In the genomic region with DNA sequence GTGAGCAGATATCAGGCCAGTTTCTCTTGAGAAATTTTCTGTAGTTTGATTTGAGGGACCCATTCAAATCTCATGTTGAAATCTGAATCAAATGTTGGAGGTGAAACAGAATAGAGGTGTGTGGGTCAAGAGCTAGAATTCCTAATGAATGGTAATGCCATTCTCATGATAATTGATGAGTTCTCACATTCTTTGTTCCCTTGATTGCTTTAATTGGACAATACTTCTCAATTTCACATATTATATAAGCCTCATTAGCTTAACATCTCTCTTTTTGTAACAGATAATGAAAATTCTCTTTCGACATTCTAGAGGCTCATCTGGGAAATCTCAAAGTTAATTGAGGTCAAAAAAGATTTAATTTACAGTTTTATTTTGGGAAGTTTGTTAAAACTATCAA, we compare ENCODE assay signal across 13 cellular contexts. TPM values are rescaled to one million over a fixed set of nuclear protein-coding genes. Genes with fewer than 3 reads are reported as not detected.
"Had no signal": no experiment of that assay in that cellular context is flagged by ENCODE, and none has a peak within 500 bp of the region (broad histone marks: within the 10 kb centered on the region; RNA-seq: fewer than 3 reads in every experiment).

No MANE protein-coding gene starts in this region.

- FAIRE-seq: HepG2 had no signal

- H3K4me1 ChIP-seq: HAP-1 had no signal

- H3K27ac ChIP-seq: GM23248, HL-60, KMS-11 had no signal

- H3K36me3 ChIP-seq: HAP-1 had no signal

- H3K4me3 ChIP-seq: GM23248, HAP-1 had no signal

- H3K36me3 Mint-ChIP-seq: IgD-negative memory B cell had no signal

- H3K9me3 ChIP-seq: HAP-1 had no signal

- H3K4me2 ChIP-seq: KMS-11 had no signal

- H3K9ac ChIP-seq: GM23248, KMS-11 had no signal

- H3K4me1 Mint-ChIP-seq: IgD-negative memory B cell had no signal

- ATAC-seq: HCT116, HepG2 had no signal

- H2AFZ ChIP-seq: GM23248 had no signal

- H3K4me3 Mint-ChIP-seq: HFFc6, IgD-negative memory B cell had no signal

- H3K27ac Mint-ChIP-seq: HFFc6, IgD-negative memory B cell had no signal

- DNase-seq: GM23248, H7, HFFc6, Karpas-422, KBM-7 had no signal

RNA-seq across cellular contexts. Expression of a gene that starts 21.9 kb away (rescaled TPM):
- total RNA-seq: GM23248, H4, H7, HepG2, HFFc6, HT1080 had no signal
- polyA plus RNA-seq: GM23248, HepG2, IgD-negative memory B cell had no signal

RNA-seq across cellular contexts. Expression of a gene that starts 40.1 kb away (rescaled TPM):
- total RNA-seq: GM23248, H4, H7, HepG2, HFFc6, HT1080 had no signal
- polyA plus RNA-seq: GM23248, HepG2, IgD-negative memory B cell had no signal
